ENCODE assay signal across 19 cellular contexts in the genomic region with DNA sequence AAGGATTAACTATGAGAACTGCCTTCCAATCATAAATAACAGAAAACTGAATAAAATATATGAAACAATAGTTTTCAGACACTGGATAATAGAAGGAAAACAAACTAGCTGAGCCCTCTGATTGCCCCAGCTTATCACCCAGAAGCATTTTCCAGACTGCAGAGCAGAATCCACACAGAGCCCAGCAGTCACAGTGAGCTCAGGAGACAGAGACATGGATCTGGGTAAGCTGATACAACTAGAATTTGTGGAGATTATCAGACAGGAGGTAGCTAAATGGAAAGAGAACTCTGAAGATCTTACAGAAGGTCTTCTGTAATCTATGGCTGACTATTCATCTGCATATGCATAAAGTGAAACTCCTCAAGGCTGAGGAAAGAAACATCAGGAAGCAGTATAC.
DNase-seq lines count a peak whose midpoint lies in the region; FAIRE-seq and TF ChIP-seq lines count a peak whose summit lies in the region.
"Had no signal": no experiment of that assay in that cellular context is flagged by ENCODE, and none has a peak within 500 bp of the region (broad histone marks: within the 10 kb centered on the region; RNA-seq: fewer than 3 reads in every experiment).

No MANE protein-coding gene starts in this region.

- CTCF ChIA-PET in endothelial cell of umbilical vein (lab: Charles Lee), result interaction anchor here (1.6 kb wide), 1 partner anchor 45 kb away, joined by 3 read pairs; no protein-coding TSS in a partner anchor

- dilution Hi-C loops in endothelial cell of umbilical vein (cut with MboI; ENCODE audit: extremely low pct_ligation_motif_present, low sequenced_read_pairs), result no loop called here

- no peaks in the 10 kb centered on the region for H3K79me2 ChIP-seq in endothelial cell of umbilical vein (ENCODE audit: control insufficient read depth, insufficient read depth, low read length)

- H2AFZ ChIP-seq in endothelial cell of umbilical vein (ENCODE audit: low read depth, low read length), result no peak overlapping the region

- peak; percentile 5 for DNase-seq in NCI-H82 (lab: John Stamatoyannopoulos, UW)
- no peak for DNase-seq in NCI-H82 treated with DMSO at 0.1 percent for 48 hours (lab: John Stamatoyannopoulos, UW; ENCODE audit: unreplicated experiment)
- DNase-seq in endothelial cell of umbilical vein (ENCODE audit: low read depth, low spot score), result peak; percentile 40
- DNase-seq in DMS 273 treated with DMSO at 0.1 percent for 48 hours (lab: John Stamatoyannopoulos, UW), result no peak
- no peak for DNase-seq in vagina (ENCODE audit: extremely low spot score in 2 of 2)
- DNase-seq in NCI-H748 (lab: John Stamatoyannopoulos, UW; ENCODE audit: unreplicated experiment), result no peak
- DNase-seq in adrenal gland, result no peak
- DNase-seq: DMS153, EL, MG63, NCI-H1105, NCI-H1694 treated with DMSO at 0.1 percent for 48 hours, NCI-H446 treated with DMSO at 0.1 percent for 48 hours, Peyer's patch had no signal

- POLR2A ChIA-PET in endothelial cell of umbilical vein (lab: Charles Lee), result no interaction called here

- H3K27me3 ChIP-seq in endothelial cell of umbilical vein (ENCODE audit: control insufficient read depth in 2 of 2, insufficient read depth in 2 of 2, low read length in 2 of 2), result no peaks in the 10 kb centered on the region
- no peaks in the 10 kb centered on the region for H3K27me3 ChIP-seq in vagina
- no peaks in the 10 kb centered on the region for H3K27me3 ChIP-seq in adrenal gland
- H3K27me3 ChIP-seq: BLaER1 treated with 17β-estradiol and CSF1 and Interleukin-3, amounts not matched to agents 10 nM and 100 nM; MG63; Peyer's patch had no signal

- H3K9me3 ChIP-seq in endothelial cell of umbilical vein (replicated peaks; ENCODE audit: control insufficient read depth, insufficient read depth, low read length) (no peaks in the 10 kb centered on the region), mesodermal cell (ENCODE audit: control insufficient read depth, low read length) (no peaks in the 10 kb centered on the region), vagina (no peaks in the 10 kb centered on the region), adrenal gland (replicated peaks in 1 of 3) (no peaks in the 10 kb centered on the region)
- H3K9me3 ChIP-seq: MG63, Peyer's patch had no signal

- H3K36me3 ChIP-seq in endothelial cell of umbilical vein (ENCODE audit: control insufficient read depth in 2 of 2, extremely low read depth in 1 of 2, insufficient read depth in 2 of 2, low read length in 2 of 2) (no peaks in the 10 kb centered on the region), mesodermal cell (ENCODE audit: control insufficient read depth, insufficient read depth, low read length) (no peaks in the 10 kb centered on the region), vagina (no peaks in the 10 kb centered on the region), adrenal gland (replicated peaks in 1 of 2) (no peaks in the 10 kb centered on the region)
- H3K36me3 ChIP-seq: BLaER1 treated with 17β-estradiol and CSF1 and Interleukin-3, amounts not matched to agents 10 nM and 100 nM; MG63; Peyer's patch had no signal

- TF ChIP-seq CTCF in endothelial cell of umbilical vein (IDR thresholded peaks at IDR 0.05; ENCODE audit: extremely low read depth in 1 of 2, insufficient read depth in 1 of 2, low read depth in 1 of 2, low read length in 2 of 2) (no peak), vagina (IDR thresholded peaks at IDR 0.05) (no peak), adrenal gland (IDR thresholded peaks at IDR 0.05) (no peak)

- H4K20me1 ChIP-seq in endothelial cell of umbilical vein (replicated peaks; ENCODE audit: control insufficient read depth, extremely low read depth, insufficient read depth, low read length), result no peaks in the 10 kb centered on the region
- H4K20me1 ChIP-seq: BLaER1 treated with 17β-estradiol and CSF1 and Interleukin-3, amounts not matched to agents 10 nM and 100 nM had no signal

- no TSS peak for BruUV-seq in endothelial cell of umbilical vein (replicated peaks; lab: Mats Ljungman, UMichigan)

- no peak overlapping the region for H3K9ac ChIP-seq in endothelial cell of umbilical vein (replicated peaks; ENCODE audit: extremely low read depth, insufficient read depth, low read length)
- H3K9ac ChIP-seq: BLaER1 treated with 17β-estradiol and CSF1 and Interleukin-3, amounts not matched to agents 10 nM and 100 nM had no signal

- H3K4me3 ChIP-seq in endothelial cell of umbilical vein (replicated peaks in 1 of 3; ENCODE audit: insufficient read depth in 1 of 3, low read depth in 1 of 3, low read length in 3 of 3) (no peak overlapping the region), mesodermal cell (ENCODE audit: extremely low read depth, insufficient read depth, low read length, poor library complexity, severe bottlenecking) (no peak overlapping the region), vagina (no peak overlapping the region), adrenal gland (no peak overlapping the region)
- H3K4me3 ChIP-seq: BLaER1 treated with 17β-estradiol and CSF1 and Interleukin-3, amounts not matched to agents 10 nM and 100 nM; MG63; Peyer's patch had no signal

- no peak for FAIRE-seq in endothelial cell of umbilical vein (lab: Jason Lieb, UNC)
- FAIRE-seq: H1, HepG2 had no signal

- H3K4me1 ChIP-seq in endothelial cell of umbilical vein (ENCODE audit: control insufficient read depth, extremely low read depth, insufficient read depth, low read length) (no peaks in the 10 kb centered on the region), mesodermal cell (ENCODE audit: control insufficient read depth, insufficient read depth, low read length, poor library complexity, severe bottlenecking) (no peaks in the 10 kb centered on the region), vagina (no peaks in the 10 kb centered on the region), adrenal gland (replicated peaks in 1 of 2) (peaks cover 0 to 8% of the 10 kb centered on the region in 2 donors)
- H3K4me1 ChIP-seq: BLaER1 treated with 17β-estradiol and CSF1 and Interleukin-3, amounts not matched to agents 10 nM and 100 nM; Peyer's patch had no signal

- H3K27ac ChIP-seq in endothelial cell of umbilical vein (ENCODE audit: insufficient read depth, low read depth, low read length) (no peak overlapping the region), mesodermal cell (ENCODE audit: low read depth, low read length, severe bottlenecking) (peak overlapping the region; percentile 45), vagina (no peak overlapping the region), adrenal gland (no peak overlapping the region)
- H3K27ac ChIP-seq: 22Rv1; BLaER1 treated with 17β-estradiol and CSF1 and Interleukin-3, amounts not matched to agents 10 nM and 100 nM; Peyer's patch had no signal

- no peak overlapping the region for H3K4me2 ChIP-seq in endothelial cell of umbilical vein (ENCODE audit: insufficient read depth, low read length)
- H3K4me2 ChIP-seq: BLaER1 treated with 17β-estradiol and CSF1 and Interleukin-3, amounts not matched to agents 10 nM and 100 nM had no signal

- H3K9me1 ChIP-seq in endothelial cell of umbilical vein (replicated peaks; ENCODE audit: control insufficient read depth, extremely low read depth, insufficient read depth, low read length), result no peaks in the 10 kb centered on the region

- intact Hi-C loops in endothelial cell of umbilical vein (cut with micrococcal nuclease) (no loop called here), vagina (cut with DNase I) (no loop called here), adrenal gland (cut with DNase I) (no loop called here)

- TF ChIP-seq POLR2A in endothelial cell of umbilical vein (IDR thresholded peaks at IDR 0.05; ENCODE audit: low read depth, low read length) (no peak), vagina (IDR thresholded peaks at IDR 0.05) (no peak), adrenal gland (IDR thresholded peaks at IDR 0.05) (no peak)

TF ChIP-seq in endothelial cell of umbilical vein, 7 proteins besides CTCF, POLR2A, EP300 and RAD21:
- TF ChIP-seq JUN (IDR thresholded peaks at IDR 0.05; ENCODE audit: borderline replicate concordance, insufficient read depth, insufficient read length, low read depth) (no peak), GATA2 (IDR thresholded peaks at IDR 0.05; ENCODE audit: insufficient read depth, insufficient read length, low read depth, low read length) (no peak), POLR2AphosphoS5 (IDR thresholded peaks at IDR 0.05; ENCODE audit: insufficient read depth, low read depth, low read length) (no peak), FOS (IDR thresholded peaks at IDR 0.05; ENCODE audit: borderline replicate concordance, insufficient read depth, low read length) (no peak), MYC (IDR thresholded peaks at IDR 0.05; ENCODE audit: low read depth, low read length) (no peak), EZH2 (IDR thresholded peaks at IDR 0.05; ENCODE audit: borderline replicate concordance, low read depth, low read length, severe bottlenecking) (no peak)
- TF ChIP-seq, protein P1, sequence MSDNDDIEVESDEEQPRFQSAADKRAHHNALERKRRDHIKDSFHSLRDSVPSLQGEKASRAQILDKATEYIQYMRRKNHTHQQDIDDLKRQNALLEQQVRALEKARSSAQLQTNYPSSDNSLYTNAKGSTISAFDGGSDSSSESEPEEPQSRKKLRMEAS (IDR thresholded peaks at IDR 0.05; ENCODE audit: insufficient read depth, insufficient read length), result no peak

Comparison
In these comparisons a context has a peak if more than half of its experiments do, and no peak if none do; other contexts are left out.
1. DNase-seq: peak in NCI-H82 (single experiment) and endothelial cell of umbilical vein (single experiment); none in NCI-H82 treated with DMSO at 0.1 percent for 48 hours (single experiment), DMS 273 treated with DMSO at 0.1 percent for 48 hours (single experiment), vagina (0 of 2), NCI-H748 (single experiment) and adrenal gland (0 of 7).